ENCODE assay signal across 8 cellular contexts in the genomic region with DNA sequence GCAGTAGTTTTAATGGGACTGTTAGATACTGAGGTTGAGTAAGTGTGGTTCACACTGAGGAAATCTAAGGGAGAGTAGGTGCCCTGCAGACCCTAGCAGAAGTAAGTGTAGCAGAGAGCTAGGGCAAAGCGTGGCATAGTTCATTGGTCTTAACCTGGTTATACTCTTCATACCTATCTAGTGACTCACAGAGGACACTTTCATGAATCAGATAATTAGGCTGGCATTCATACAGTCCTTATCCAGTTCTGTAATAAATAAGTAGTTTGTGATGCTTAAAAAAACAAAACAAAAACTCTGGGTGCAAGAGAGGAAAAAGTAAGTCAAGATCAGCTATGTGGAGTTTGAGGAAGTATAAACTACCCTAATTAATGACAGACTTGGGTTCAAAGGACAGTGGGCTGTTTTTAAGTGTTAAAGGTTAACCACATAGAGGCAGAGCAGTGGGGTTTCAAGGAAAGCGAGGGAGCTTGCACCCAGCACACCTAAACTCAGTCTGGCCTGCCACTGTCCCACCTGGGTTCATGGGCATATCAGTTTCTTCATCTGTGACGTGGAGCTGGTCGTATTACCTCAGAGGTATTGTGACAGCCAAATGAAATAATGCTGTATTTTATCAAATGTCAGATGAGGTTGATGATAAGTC. TPM values are rescaled to one million over a fixed set of nuclear protein-coding genes. Genes with fewer than 3 reads are reported as not detected.
DNase-seq lines count a peak whose midpoint lies in the region; ATAC-seq lines count a peak whose summit lies in the region.

No MANE protein-coding gene starts in this region.

- no peaks in the 10 kb centered on the region for H3K9me3 Mint-ChIP-seq in activated CD8-positive, alpha-beta T cell treated with anti-CD3 and anti-CD28 coated beads, Interleukin-2, amount 10 ng/mL, durations not matched to agents 7 days and 5 days (ENCODE audit: insufficient read depth)
- no peaks in the 10 kb centered on the region for H3K9me3 Mint-ChIP-seq in natural killer cell treated with Interleukin-12 subunit alpha and Interleukin-12 subunit beta and Interleukin-15 and Interleukin-18, amount 100 ng/mL, for 72 hours

- DNase-seq in activated CD8-positive, alpha-beta T cell treated with anti-CD3 and anti-CD28 coated beads, Interleukin-2, amount 10 ng/mL, durations not matched to agents 7 days and 5 days = no peak
- DNase-seq in natural killer cell treated with Interleukin-12 subunit alpha and Interleukin-12 subunit beta and Interleukin-15 and Interleukin-18, amount 100 ng/mL, for 72 hours (ENCODE audit: low spot score) = no peak
- DNase-seq in iPS-NIHi7 (ENCODE audit: extremely low spot score) = no peak
- no peak for DNase-seq in SK-N-DZ (ENCODE audit: low spot score)
- DNase-seq in HAP-1 (ENCODE audit: low spot score in 2 of 2) = no peak

- no peak overlapping the region for H3K27ac Mint-ChIP-seq in activated CD8-positive, alpha-beta T cell treated with anti-CD3 and anti-CD28 coated beads, Interleukin-2, amount 10 ng/mL, durations not matched to agents 7 days and 5 days
- H3K27ac Mint-ChIP-seq in natural killer cell treated with Interleukin-12 subunit alpha and Interleukin-12 subunit beta and Interleukin-15 and Interleukin-18, amount 100 ng/mL, for 72 hours = peak overlapping the region; percentile 88 to 92

- H3K4me1 Mint-ChIP-seq in activated CD8-positive, alpha-beta T cell treated with anti-CD3 and anti-CD28 coated beads, Interleukin-2, amount 10 ng/mL, durations not matched to agents 7 days and 5 days (ENCODE audit: low read depth) = peaks cover 39% of the 10 kb centered on the region
- peaks cover 52 to 57% of the 10 kb centered on the region in 2 donors for H3K4me1 Mint-ChIP-seq in natural killer cell treated with Interleukin-12 subunit alpha and Interleukin-12 subunit beta and Interleukin-15 and Interleukin-18, amount 100 ng/mL, for 72 hours (ENCODE audit: low read depth in 2 of 2)

- ATAC-seq in GM18907 (IDR thresholded peaks at IDR 0.05; ENCODE audit: unreplicated experiment) (peak; percentile 15), HG03095 (IDR thresholded peaks at IDR 0.05; ENCODE audit: unreplicated experiment) (peak; percentile 16), HG03196 (IDR thresholded peaks at IDR 0.05; ENCODE audit: unreplicated experiment) (no peak)
- ATAC-seq in activated CD8-positive, alpha-beta T cell treated with anti-CD3 and anti-CD28 coated beads, Interleukin-2, amount 10 ng/mL, durations not matched to agents 7 days and 5 days = peak; percentile 50
- ATAC-seq in natural killer cell treated with Interleukin-12 subunit alpha and Interleukin-12 subunit beta and Interleukin-15 and Interleukin-18, amount 100 ng/mL, for 72 hours = peak; percentile 24 to 37

- H3K9me3 ChIP-seq in HAP-1 = no peaks in the 10 kb centered on the region

- in situ Hi-C loops in HAP-1 (cut with MboI; ENCODE audit: low sequenced_read_pairs) = no loop called here

- H3K27me3 ChIP-seq in HAP-1 (ENCODE audit: low read depth) = no peaks in the 10 kb centered on the region

- peaks cover 33% of the 10 kb centered on the region for H3K27me3 Mint-ChIP-seq in activated CD8-positive, alpha-beta T cell treated with anti-CD3 and anti-CD28 coated beads, Interleukin-2, amount 10 ng/mL, durations not matched to agents 7 days and 5 days (ENCODE audit: low read depth)
- peaks cover 0 to 11% of the 10 kb centered on the region in 2 donors for H3K27me3 Mint-ChIP-seq in natural killer cell treated with Interleukin-12 subunit alpha and Interleukin-12 subunit beta and Interleukin-15 and Interleukin-18, amount 100 ng/mL, for 72 hours

- POLR2A ChIA-PET in activated CD8-positive, alpha-beta T cell treated with anti-CD3 and anti-CD28 coated beads, Interleukin-2, amount 10 ng/mL, durations not matched to agents 7 days and 5 days (lab: Charles Lee) = interaction anchor here (1.2 kb wide), 1 partner anchor 118 kb away, joined by 3 read pairs; no protein-coding TSS in a partner anchor

- H3K4me1 ChIP-seq in HAP-1 = peaks cover 18% of the 10 kb centered on the region

- H3K36me3 Mint-ChIP-seq in activated CD8-positive, alpha-beta T cell treated with anti-CD3 and anti-CD28 coated beads, Interleukin-2, amount 10 ng/mL, durations not matched to agents 7 days and 5 days (ENCODE audit: low read depth) = peaks cover 7% of the 10 kb centered on the region
- peaks cover 5% of the 10 kb centered on the region for H3K36me3 Mint-ChIP-seq in natural killer cell treated with Interleukin-12 subunit alpha and Interleukin-12 subunit beta and Interleukin-15 and Interleukin-18, amount 100 ng/mL, for 72 hours

- CTCF ChIA-PET in activated CD8-positive, alpha-beta T cell treated with anti-CD3 and anti-CD28 coated beads, Interleukin-2, amount 10 ng/mL, durations not matched to agents 7 days and 5 days (lab: Charles Lee) = interaction anchor here (1.3 to 2.8 kb wide), 5 partner anchors 24 to 117 kb away, joined by 3 to 12 read pairs (median 4); a partner anchor contains a TSS

- H3K36me3 ChIP-seq in HAP-1 (replicated peaks) = no peaks in the 10 kb centered on the region; the same call in 1 of the 2 replicates

- no peak overlapping the region for H3K4me3 Mint-ChIP-seq in activated CD8-positive, alpha-beta T cell treated with anti-CD3 and anti-CD28 coated beads, Interleukin-2, amount 10 ng/mL, durations not matched to agents 7 days and 5 days
- peak overlapping the region; percentile 96 for H3K4me3 Mint-ChIP-seq in natural killer cell treated with Interleukin-12 subunit alpha and Interleukin-12 subunit beta and Interleukin-15 and Interleukin-18, amount 100 ng/mL, for 72 hours

- no peak overlapping the region for H3K4me3 ChIP-seq in HAP-1

RNA-seq across cellular contexts. Expression of a gene that starts 27.1 kb away (rescaled TPM):
- 10 to 100 TPM; 10.2 TPM for total RNA-seq in activated CD8-positive, alpha-beta T cell treated with anti-CD3 and anti-CD28 coated beads, Interleukin-2, amount 10 ng/mL, durations not matched to agents 7 days and 5 days
- total RNA-seq in natural killer cell treated with Interleukin-12 subunit alpha and Interleukin-12 subunit beta and Interleukin-15 and Interleukin-18, amount 100 ng/mL, for 72 hours = 10 to 100 TPM; 26.7 to 31.0 TPM
- 8.2 and 9.1 TPM in 2 replicates for polyA plus RNA-seq in SK-N-DZ (2014; cell fraction: cytosol; rRNA removed)
- 6.6 and 9.7 TPM in 2 replicates for polyA plus RNA-seq in SK-N-DZ (2014; cell fraction: nucleus; rRNA removed)
